ENCODE assay signal across 9 cellular contexts in the genomic region with DNA sequence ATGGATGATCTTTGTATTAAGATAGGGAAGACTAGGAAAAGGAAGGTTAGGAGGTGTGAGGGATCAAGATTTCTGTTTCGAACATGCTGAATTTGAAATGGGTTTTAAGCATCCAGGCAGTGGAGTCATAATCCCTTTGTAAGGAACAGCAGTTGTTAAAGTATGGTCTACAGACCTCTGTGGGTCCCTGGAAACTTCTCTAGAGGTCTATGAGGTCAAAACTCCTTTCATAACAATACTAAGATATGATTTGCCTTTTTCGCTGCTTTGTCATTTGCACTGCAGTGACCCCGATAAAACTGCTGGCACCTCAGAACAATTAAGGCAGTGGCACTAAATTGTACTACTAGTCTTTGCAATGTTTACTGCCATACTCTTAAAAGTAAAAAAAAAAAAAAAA. TPM values are rescaled to one million over a fixed set of nuclear protein-coding genes. Genes with fewer than 3 reads are reported as not detected.
DNase-seq lines count a peak whose midpoint lies in the region; ATAC-seq and TF ChIP-seq lines count a peak whose summit lies in the region.
"Had no signal": no experiment of that assay in that cellular context is flagged by ENCODE, and none has a peak within 500 bp of the region (broad histone marks: within the 10 kb centered on the region; RNA-seq: fewer than 3 reads in every experiment).

No MANE protein-coding gene starts in this region.

- H3K4me1 Mint-ChIP-seq in immature natural killer cell = peaks cover 22 to 33% of the 10 kb centered on the region in 2 donors

- peak overlapping the region in 10 of 11 experiments; percentile 90 to 98 (median 95); a peak in 18 of 22 replicates for H3K9ac ChIP-seq in BLaER1 treated with 17β-estradiol and CSF1 and Interleukin-3, amounts not matched to agents 10 nM and 100 nM

- peaks cover 5 to 53% (median 36%) of the 10 kb centered on the region in 11 experiments; a peak in 21 of 22 replicates for H3K36me3 ChIP-seq in BLaER1 treated with 17β-estradiol and CSF1 and Interleukin-3, amounts not matched to agents 10 nM and 100 nM
- H3K36me3 ChIP-seq in HEK293 (ENCODE audit: control insufficient read depth in 2 of 2, insufficient read depth in 1 of 2, low read length in 2 of 2) = peaks cover 37 to 40% of the 10 kb centered on the region in 2 experiments
- H3K36me3 ChIP-seq in WERI-Rb-1 = peaks cover 49% of the 10 kb centered on the region
- peaks cover 0 to 3% (median 0%) of the 10 kb centered on the region in 4 donors for H3K36me3 ChIP-seq in upper lobe of left lung
- H3K36me3 ChIP-seq in vagina = no peaks in the 10 kb centered on the region

- ATAC-seq in upper lobe of left lung (ENCODE audit: low FRiP score in 2 of 2) = no peak

- H3K36me3 Mint-ChIP-seq in immature natural killer cell = no peaks in the 10 kb centered on the region

- H3K27ac Mint-ChIP-seq in immature natural killer cell = no peak overlapping the region

- peaks cover 29 to 39% (median 35%) of the 10 kb centered on the region in 10 experiments for H3K4me1 ChIP-seq in BLaER1 treated with 17β-estradiol and CSF1 and Interleukin-3, amounts not matched to agents 10 nM and 100 nM
- H3K4me1 ChIP-seq in HEK293 (ENCODE audit: control insufficient read depth, insufficient read depth, low read length) = peaks cover 12% of the 10 kb centered on the region
- H3K4me1 ChIP-seq in upper lobe of left lung = peaks cover 15 to 21% (median 18%) of the 10 kb centered on the region in 4 donors
- H3K4me1 ChIP-seq in vagina = peaks cover 21% of the 10 kb centered on the region

- peak overlapping the region; percentile 85 to 99 (median 93) for H3K4me2 ChIP-seq in BLaER1 treated with 17β-estradiol and CSF1 and Interleukin-3, amounts not matched to agents 10 nM and 100 nM

- POLR2A ChIA-PET in HEK293 (lab: Yijun Ruan, JAX) = no interaction called here

- no peaks in the 10 kb centered on the region for H3K27me3 ChIP-seq in BLaER1 treated with 17β-estradiol and CSF1 and Interleukin-3, amounts not matched to agents 10 nM and 100 nM
- H3K27me3 ChIP-seq in WERI-Rb-1 (ENCODE audit: insufficient read depth, low read depth, severe bottlenecking) = no peaks in the 10 kb centered on the region
- H3K27me3 ChIP-seq in upper lobe of left lung = no peaks in the 10 kb centered on the region
- no peaks in the 10 kb centered on the region for H3K27me3 ChIP-seq in vagina

- TF ChIP-seq CTCF in HEK293 (tag by site-specific recombination; IDR thresholded peaks at IDR 0.05) (no peak), WERI-Rb-1 (IDR thresholded peaks at IDR 0.05; ENCODE audit: low read depth, low read length) (no peak), upper lobe of left lung (IDR thresholded peaks at IDR 0.05) (no peak), vagina (IDR thresholded peaks at IDR 0.05) (no peak)

- peak overlapping the region in 8 of 10 experiments; percentile 79 to 93 (median 84); a peak in 16 of 20 replicates for H3K4me3 ChIP-seq in BLaER1 treated with 17β-estradiol and CSF1 and Interleukin-3, amounts not matched to agents 10 nM and 100 nM
- H3K4me3 ChIP-seq in HEK293 (ENCODE audit: low read depth, low read length) = peak overlapping the region; percentile 91; the same call in 1 of the 2 replicates
- peak overlapping the region; percentile 99 for H3K4me3 ChIP-seq in WERI-Rb-1 (ENCODE audit: low read depth, low read length)
- H3K4me3 ChIP-seq in upper lobe of left lung = no peak overlapping the region
- H3K4me3 ChIP-seq in vagina = no peak overlapping the region

- no peaks in the 10 kb centered on the region for H4K20me1 ChIP-seq in BLaER1 treated with 17β-estradiol and CSF1 and Interleukin-3, amounts not matched to agents 10 nM and 100 nM

- peak overlapping the region; percentile 28 to 98 (median 56) for H3K4me3 Mint-ChIP-seq in immature natural killer cell

- WGBS in upper lobe of left lung, 2 donors = 80 to 91% methylated on average over 3 of the region's 3 CpGs

- DNase-seq in WERI-Rb-1 (no peak), immature natural killer cell (no peak), inferior parietal cortex (ENCODE audit: extremely low spot score) (no peak), SK-N-DZ (ENCODE audit: low spot score) (no peak), upper lobe of left lung (no peak), vagina (ENCODE audit: extremely low spot score in 2 of 2) (no peak)
- DNase-seq: NCI-H2227 treated with DMSO at 0.1 percent for 48 hours had no signal

- CTCF ChIA-PET in HEK293 (lab: Yijun Ruan, JAX) = interaction anchor here (0.6 to 1.7 kb wide), 3 partner anchors 14 to 120 kb away, joined by 3 to 7 read pairs (median 5); no protein-coding TSS in a partner anchor

- H3K27me3 Mint-ChIP-seq in immature natural killer cell (ENCODE audit: low read depth in 3 of 3) = peaks cover 5 to 12% (median 10%) of the 10 kb centered on the region in 3 donors

- H3K27ac ChIP-seq in BLaER1 treated with 17β-estradiol and CSF1 and Interleukin-3, amounts not matched to agents 10 nM and 100 nM = peak overlapping the region in 7 of 11 experiments; percentile 1 to 99 (median 96); a peak in 7 of 22 replicates
- no peak overlapping the region for H3K27ac ChIP-seq in HEK293 (ENCODE audit: extremely low read depth, low read depth, low read length)
- no peak overlapping the region for H3K27ac ChIP-seq in WERI-Rb-1
- no peak overlapping the region for H3K27ac ChIP-seq in upper lobe of left lung
- H3K27ac ChIP-seq in vagina = no peak overlapping the region

- TF ChIP-seq POLR2A in upper lobe of left lung (IDR thresholded peaks at IDR 0.05) (no peak), vagina (IDR thresholded peaks at IDR 0.05) (no peak)

- no peaks in the 10 kb centered on the region for H3K9me3 Mint-ChIP-seq in immature natural killer cell

- no peaks in the 10 kb centered on the region for H3K9me3 ChIP-seq in BLaER1 treated with 17β-estradiol and CSF1 and Interleukin-3, amounts not matched to agents 10 nM and 100 nM (replicated peaks in 1 of 11)
- no peaks in the 10 kb centered on the region for H3K9me3 ChIP-seq in HEK293 (ENCODE audit: control insufficient read depth, insufficient read depth, low read depth, low read length)
- H3K9me3 ChIP-seq in WERI-Rb-1 (ENCODE audit: severe bottlenecking) = no peaks in the 10 kb centered on the region
- H3K9me3 ChIP-seq in upper lobe of left lung = no peaks in the 10 kb centered on the region
- H3K9me3 ChIP-seq in vagina = no peaks in the 10 kb centered on the region

- TF ChIP-seq EP300 in upper lobe of left lung (IDR thresholded peaks at IDR 0.05) = no peak

- intact Hi-C loops in vagina (cut with DNase I) = no loop called here

TF ChIP-seq in HEK293, 187 proteins besides CTCF, POLR2A, EP300 and RAD21:
- TF ChIP-seq, protein P1, sequence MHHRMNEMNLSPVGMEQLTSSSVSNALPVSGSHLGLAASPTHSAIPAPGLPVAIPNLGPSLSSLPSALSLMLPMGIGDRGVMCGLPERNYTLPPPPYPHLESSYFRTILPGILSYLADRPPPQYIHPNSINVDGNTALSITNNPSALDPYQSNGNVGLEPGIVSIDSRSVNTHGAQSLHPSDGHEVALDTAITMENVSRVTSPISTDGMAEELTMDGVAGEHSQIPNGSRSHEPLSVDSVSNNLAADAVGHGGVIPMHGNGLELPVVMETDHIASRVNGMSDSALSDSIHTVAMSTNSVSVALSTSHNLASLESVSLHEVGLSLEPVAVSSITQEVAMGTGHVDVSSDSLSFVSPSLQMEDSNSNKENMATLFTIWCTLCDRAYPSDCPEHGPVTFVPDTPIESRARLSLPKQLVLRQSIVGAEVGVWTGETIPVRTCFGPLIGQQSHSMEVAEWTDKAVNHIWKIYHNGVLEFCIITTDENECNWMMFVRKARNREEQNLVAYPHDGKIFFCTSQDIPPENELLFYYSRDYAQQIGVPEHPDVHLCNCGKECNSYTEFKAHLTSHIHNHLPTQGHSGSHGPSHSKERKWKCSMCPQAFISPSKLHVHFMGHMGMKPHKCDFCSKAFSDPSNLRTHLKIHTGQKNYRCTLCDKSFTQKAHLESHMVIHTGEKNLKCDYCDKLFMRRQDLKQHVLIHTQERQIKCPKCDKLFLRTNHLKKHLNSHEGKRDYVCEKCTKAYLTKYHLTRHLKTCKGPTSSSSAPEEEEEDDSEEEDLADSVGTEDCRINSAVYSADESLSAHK (tag by site-specific recombination; IDR thresholded peaks at IDR 0.05) = peak; percentile 93
- TF ChIP-seq, protein P2, sequence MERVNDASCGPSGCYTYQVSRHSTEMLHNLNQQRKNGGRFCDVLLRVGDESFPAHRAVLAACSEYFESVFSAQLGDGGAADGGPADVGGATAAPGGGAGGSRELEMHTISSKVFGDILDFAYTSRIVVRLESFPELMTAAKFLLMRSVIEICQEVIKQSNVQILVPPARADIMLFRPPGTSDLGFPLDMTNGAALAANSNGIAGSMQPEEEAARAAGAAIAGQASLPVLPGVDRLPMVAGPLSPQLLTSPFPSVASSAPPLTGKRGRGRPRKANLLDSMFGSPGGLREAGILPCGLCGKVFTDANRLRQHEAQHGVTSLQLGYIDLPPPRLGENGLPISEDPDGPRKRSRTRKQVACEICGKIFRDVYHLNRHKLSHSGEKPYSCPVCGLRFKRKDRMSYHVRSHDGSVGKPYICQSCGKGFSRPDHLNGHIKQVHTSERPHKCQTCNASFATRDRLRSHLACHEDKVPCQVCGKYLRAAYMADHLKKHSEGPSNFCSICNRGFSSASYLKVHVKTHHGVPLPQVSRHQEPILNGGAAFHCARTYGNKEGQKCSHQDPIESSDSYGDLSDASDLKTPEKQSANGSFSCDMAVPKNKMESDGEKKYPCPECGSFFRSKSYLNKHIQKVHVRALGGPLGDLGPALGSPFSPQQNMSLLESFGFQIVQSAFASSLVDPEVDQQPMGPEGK (tag by site-specific recombination; IDR thresholded peaks at IDR 0.05) = no peak
TF ChIP-seq in HEK293: peak in this region for 1.

RNA-seq across cellular contexts. Expression of a gene that starts 1.5 kb away (rescaled TPM):
- 1 to 10 TPM; 1.8 to 4.4 (median 2.9) TPM for polyA plus RNA-seq in immature natural killer cell
- 144 and 145 TPM in 2 replicates for polyA plus RNA-seq in SK-N-DZ (2014; cell fraction: cytosol; rRNA removed)
- polyA plus RNA-seq in SK-N-DZ (2014; cell fraction: nucleus; rRNA removed) = 268 and 303 TPM in 2 replicates
- total RNA-seq in upper lobe of left lung = 1 to 10 TPM; 1.0 to 5.0 (median 2.1) TPM
- 4.2 TPM for total RNA-seq in vagina

RNA-seq across cellular contexts. Expression of a gene that starts 21.8 kb away (rescaled TPM):
- polyA plus RNA-seq in immature natural killer cell = 10 to 100 TPM; 31.8 to 41.1 (median 36.9) TPM
- polyA plus RNA-seq in SK-N-DZ (2014; cell fraction: cytosol; rRNA removed) = 32.7 and 56.6 TPM in 2 replicates
- polyA plus RNA-seq in SK-N-DZ (2014; cell fraction: nucleus; rRNA removed) = 65.9 and 73.9 TPM in 2 replicates
- total RNA-seq in upper lobe of left lung (10 to 100 TPM; 22.2 to 53.4 (median 36.6) TPM), vagina (19.4 TPM)

Comparison
In these comparisons a context has a peak if more than half of its experiments do, and no peak if none do; other contexts are left out.
1. H3K27ac ChIP-seq: peak in BLaER1 treated with 17β-estradiol and CSF1 and Interleukin-3, amounts not matched to agents 10 nM and 100 nM (7 of 11); none in HEK293 (single experiment), WERI-Rb-1 (single experiment), upper lobe of left lung (0 of 4) and vagina (single experiment).
2. H3K4me3 ChIP-seq: peak in BLaER1 treated with 17β-estradiol and CSF1 and Interleukin-3, amounts not matched to agents 10 nM and 100 nM (8 of 10), HEK293 (single experiment) and WERI-Rb-1 (single experiment); none in upper lobe of left lung (0 of 4) and vagina (0 of 2).